23 cellular contexts compared by ENCODE assay signal in genomic region chr18:5619381-5619780, GRCh38.
"Had no signal": no experiment of that assay in that cellular context is flagged by ENCODE, and none has a peak within 500 bp of the region (broad histone marks: within the 10 kb centered on the region; RNA-seq: fewer than 3 reads in every experiment).

No MANE protein-coding gene starts in this region.

- H2AFZ ChIP-seq: parathyroid adenoma had no signal

- H3K9me3 ChIP-seq: colonic mucosa, gastroesophageal sphincter, right lobe of liver, thoracic aorta, tibial nerve had no signal

- H3K27me3 ChIP-seq: colonic mucosa, right lobe of liver had no signal

- ATAC-seq: esophagus mucosa; gastroesophageal sphincter; left lobe of liver; naive thymus-derived CD8-positive, alpha-beta T cell; right lobe of liver; stimulated activated memory B cell treated with anti-CD40 and anti-IgM and Interleukin-4, amounts not matched to agents 10 μg/mL and 1 μg/mL and 100 μg/mL, for 72 hours; stimulated activated naive CD8-positive, alpha-beta T cell treated with anti-CD3 and anti-CD28 coated beads, Interleukin-15, Interleukin-2, amounts not matched to agents 100 U/mL and 50 U/mL, for 24 hours had no signal

- H3K27ac ChIP-seq: colonic mucosa, epithelial cell of prostate, gastroesophageal sphincter, parathyroid adenoma, right lobe of liver, thoracic aorta, tibial nerve had no signal

- DNase-seq: colonic mucosa; effector CD8-positive, alpha-beta T cell; endodermal cell; foreskin fibroblast; hypothalamus; immature natural killer cell; mammary epithelial cell; mesendoderm; naive thymus-derived CD8-positive, alpha-beta T cell; nephron progenitor cell; occipital lobe; right lobe of liver; stimulated activated CD4-positive, alpha-beta T cell treated with anti-CD3 and anti-CD28 coated beads, Interleukin-4, amount 100 ng/mL, for 4 hours; stimulated activated naive CD8-positive, alpha-beta T cell treated with anti-CD3 and anti-CD28 coated beads, Interleukin-15, Interleukin-2, amounts not matched to agents 100 U/mL and 50 U/mL, for 24 hours; substantia nigra had no signal

- H3K36me3 ChIP-seq: colonic mucosa, gastroesophageal sphincter, right lobe of liver, thoracic aorta, tibial nerve had no signal

- H3K4me3 ChIP-seq: colonic mucosa, gastroesophageal sphincter, right lobe of liver, thoracic aorta, tibial nerve had no signal

- H3K9ac ChIP-seq: parathyroid adenoma had no signal

- H3K4me1 ChIP-seq: colonic mucosa, gastroesophageal sphincter, parathyroid adenoma, right lobe of liver, tibial nerve had no signal
